9 cellular contexts compared by ENCODE assay signal in genomic region chr12:67271976-67272375, GRCh38. TPM values are rescaled to one million over a fixed set of nuclear protein-coding genes. Genes with fewer than 3 reads are reported as not detected.
A peak's percentile ranks its signal among the peaks of the same experiment; 100 is the strongest.
DNase-seq lines count a peak whose midpoint lies in the region; TF ChIP-seq lines count a peak whose summit lies in the region.
"Had no signal": no experiment of that assay in that cellular context is flagged by ENCODE, and none has a peak within 500 bp of the region (broad histone marks: within the 10 kb centered on the region; RNA-seq: fewer than 3 reads in every experiment).

No MANE protein-coding gene starts in this region.

- H3K9me3 Mint-ChIP-seq in Calu3 (ENCODE audit: low read depth, unreplicated experiment) (no peaks in the 10 kb centered on the region), neural crest cell (no peaks in the 10 kb centered on the region)

- no TSS peak for BruUV-seq in Calu3 (replicated peaks; lab: Mats Ljungman, UMichigan)

- TF ChIP-seq POLR2A in vagina (IDR thresholded peaks at IDR 0.05) = no peak

- intact Hi-C loops in Calu3 (cut with micrococcal nuclease; ENCODE audit: unreplicated experiment) (no loop called here), vagina (cut with DNase I) (no loop called here)

- CTCF ChIA-PET in Calu3 (lab: Charles Lee) = interaction anchor here (0.6 kb wide), 1 partner anchor 15 kb away, joined by 3 read pairs; no protein-coding TSS in a partner anchor

- H3K4me3 ChIP-seq in KMS-11 (IDR thresholded peaks at IDR 0.05; ENCODE audit: insufficient read depth, low read depth, low read length) = no peak overlapping the region
- H3K4me3 ChIP-seq in cardiac fibroblast (replicated peaks in 1 of 2; ENCODE audit: low read depth in 2 of 2, low read length in 2 of 2) = no peak overlapping the region
- no peak overlapping the region for H3K4me3 ChIP-seq in vagina

- H2AFZ ChIP-seq in KMS-11 (ENCODE audit: low read depth) = no peak overlapping the region

- H3K4me3 Mint-ChIP-seq in Calu3 (ENCODE audit: low read depth, unreplicated experiment) (no peak overlapping the region), neural crest cell (peak overlapping the region; percentile 64)

- peaks cover 32% of the 10 kb centered on the region for H3K4me1 Mint-ChIP-seq in Calu3 (ENCODE audit: low read depth, unreplicated experiment)
- H3K4me1 Mint-ChIP-seq in neural crest cell = peaks cover 55% of the 10 kb centered on the region

- peaks cover 63% of the 10 kb centered on the region for H3K4me1 ChIP-seq in KMS-11 (ENCODE audit: low read depth, poor library complexity, severe bottlenecking)
- peaks cover 75% of the 10 kb centered on the region for H3K4me1 ChIP-seq in vagina

- no peaks in the 10 kb centered on the region for H3K9me3 ChIP-seq in vagina

- DNase-seq in Calu3 (no peak), cardiac fibroblast (ENCODE audit: low read depth in 2 of 2) (peak; percentile 15 to 20), neural crest cell (ENCODE audit: low read depth, low spot score) (no peak), NCI-H1694 treated with DMSO at 0.1 percent for 48 hours (lab: John Stamatoyannopoulos, UW) (no peak), vagina (ENCODE audit: extremely low spot score in 2 of 2) (no peak), SKM-1 treated with dmso at 0.1 percent for 144 hours (lab: John Stamatoyannopoulos, UW; ENCODE audit: unreplicated experiment) (no peak)
- DNase-seq: NCI-H2081 treated with DMSO at 0.1 percent for 48 hours, SHP77 treated with DMSO at 0.1 percent for 48 hours had no signal

- H3K27ac Mint-ChIP-seq in Calu3 (ENCODE audit: unreplicated experiment) (peak overlapping the region; percentile 56), neural crest cell (ENCODE audit: unreplicated experiment) (no peak overlapping the region)

- peaks cover 75% of the 10 kb centered on the region for H3K79me2 ChIP-seq in KMS-11 (ENCODE audit: insufficient read depth, low read depth)

- peak overlapping the region; percentile 72 for H3K4me2 ChIP-seq in KMS-11

- H4K20me1 ChIP-seq in KMS-11 (ENCODE audit: insufficient read depth) = peaks cover 57% of the 10 kb centered on the region

- H3K27me3 Mint-ChIP-seq in Calu3 (ENCODE audit: unreplicated experiment) (no peaks in the 10 kb centered on the region), neural crest cell (ENCODE audit: low read depth) (no peaks in the 10 kb centered on the region)

- TF ChIP-seq CTCF in Calu3 (IDR thresholded peaks at IDR 0.05; ENCODE audit: unreplicated experiment) = no peak
- no peak for TF ChIP-seq CTCF in KMS-11 (conservative IDR thresholded peaks at IDR 0.05; ENCODE audit: low read depth, low read length)
- no peak for TF ChIP-seq CTCF in cardiac fibroblast (IDR thresholded peaks at IDR 0.05; ENCODE audit: low read depth, low read length)
- TF ChIP-seq CTCF in neural crest cell (conservative IDR thresholded peaks at IDR 0.05) = no peak
- no peak for TF ChIP-seq CTCF in vagina (IDR thresholded peaks at IDR 0.05)

- H3K36me3 Mint-ChIP-seq in Calu3 (ENCODE audit: insufficient read depth, unreplicated experiment) = peaks cover 35% of the 10 kb centered on the region
- H3K36me3 Mint-ChIP-seq in neural crest cell (ENCODE audit: low read depth) = no peaks in the 10 kb centered on the region

- no peaks in the 10 kb centered on the region for H3K36me3 ChIP-seq in KMS-11 (ENCODE audit: insufficient read depth)
- no peaks in the 10 kb centered on the region for H3K36me3 ChIP-seq in vagina

- H3K27ac ChIP-seq in KMS-11 = no peak overlapping the region; the same call in 1 of the 2 replicates
- no peak overlapping the region for H3K27ac ChIP-seq in vagina

- no peaks in the 10 kb centered on the region for H3K27me3 ChIP-seq in KMS-11 (ENCODE audit: insufficient read depth, low read depth)
- H3K27me3 ChIP-seq in vagina = no peaks in the 10 kb centered on the region

- peak overlapping the region; percentile 88; the same call in 1 of the 2 replicates for H3K9ac ChIP-seq in KMS-11

RNA-seq across cellular contexts. Expression of gene CAND1, which starts 2.8 kb away (rescaled TPM):
- 182 and 197 TPM in 2 replicates for total RNA-seq in Calu3 (2022)
- 255 and 259 TPM in 2 replicates for total RNA-seq in neural crest cell
- 68.0 TPM for total RNA-seq in vagina

Comparison
In these comparisons a context has a peak if more than half of its experiments do, and no peak if none do; other contexts are left out.
1. DNase-seq: peak in cardiac fibroblast (2 of 2); none in Calu3 (single experiment), neural crest cell (single experiment), NCI-H1694 treated with DMSO at 0.1 percent for 48 hours (single experiment), vagina (0 of 2) and SKM-1 treated with dmso at 0.1 percent for 144 hours (single experiment).